In the genomic region with DNA sequence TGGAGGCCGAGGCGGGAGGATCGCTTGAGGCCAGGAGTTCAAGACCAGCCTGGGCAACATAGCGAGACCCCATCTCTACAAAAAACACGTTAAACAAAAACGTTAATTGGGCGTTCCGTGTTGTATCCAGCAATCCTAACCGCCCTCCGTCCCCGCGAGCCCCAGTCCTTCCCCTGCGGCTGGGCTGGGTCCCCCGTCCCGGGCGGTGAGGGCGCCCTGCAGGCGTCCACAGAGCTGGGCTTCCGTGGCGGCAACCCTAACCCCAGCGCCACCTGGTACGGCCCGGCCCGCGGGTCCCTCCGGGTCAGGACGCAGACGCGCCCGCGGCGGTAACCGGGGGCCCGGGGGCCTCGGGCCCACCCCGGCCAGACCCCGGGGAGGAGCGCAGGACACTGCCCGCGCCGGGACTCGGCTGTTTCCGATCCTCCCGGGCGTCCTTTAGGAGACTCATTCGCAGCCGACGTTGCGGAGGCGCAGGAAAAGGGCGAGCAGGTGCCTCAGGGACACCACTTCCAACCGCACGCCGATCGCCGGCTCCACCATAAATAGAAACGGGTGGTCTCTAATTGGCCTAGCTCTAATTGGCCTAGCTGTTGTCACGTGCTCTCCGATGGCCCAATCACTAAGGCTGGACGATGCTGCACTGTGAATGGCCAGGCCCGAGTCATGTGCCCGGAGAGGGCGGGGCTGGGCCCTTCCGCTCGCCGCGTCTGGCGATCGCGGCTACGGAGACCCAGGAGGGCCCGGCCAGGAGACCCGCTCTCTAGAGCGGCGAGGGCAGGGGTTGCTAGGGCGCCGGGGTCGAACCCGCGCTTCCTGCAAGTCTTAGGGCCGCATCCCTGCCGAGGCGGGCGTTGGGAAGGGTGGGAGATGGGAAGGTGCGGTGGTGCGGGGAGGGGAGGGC, we compare ENCODE assay signal across 1 cellular context.
TF ChIP-seq lines count a peak whose summit lies in the region.

No MANE protein-coding gene starts in this region.

TF ChIP-seq in HepG2, 621 proteins besides CTCF, POLR2A, EP300 and RAD21 (continued from another document and continues in another):
- no peak for TF ChIP-seq IKZF4 (CRISPR knock-in tag; IDR thresholded peaks at IDR 0.05; ENCODE audit: borderline replicate concordance, low read depth, not compliant biosample characterization)
- peak; percentile 78; the same call in 1 of the 2 replicates for TF ChIP-seq ZBTB38 (CRISPR knock-in tag; IDR thresholded peaks at IDR 0.05)
- TF ChIP-seq, protein P1, sequence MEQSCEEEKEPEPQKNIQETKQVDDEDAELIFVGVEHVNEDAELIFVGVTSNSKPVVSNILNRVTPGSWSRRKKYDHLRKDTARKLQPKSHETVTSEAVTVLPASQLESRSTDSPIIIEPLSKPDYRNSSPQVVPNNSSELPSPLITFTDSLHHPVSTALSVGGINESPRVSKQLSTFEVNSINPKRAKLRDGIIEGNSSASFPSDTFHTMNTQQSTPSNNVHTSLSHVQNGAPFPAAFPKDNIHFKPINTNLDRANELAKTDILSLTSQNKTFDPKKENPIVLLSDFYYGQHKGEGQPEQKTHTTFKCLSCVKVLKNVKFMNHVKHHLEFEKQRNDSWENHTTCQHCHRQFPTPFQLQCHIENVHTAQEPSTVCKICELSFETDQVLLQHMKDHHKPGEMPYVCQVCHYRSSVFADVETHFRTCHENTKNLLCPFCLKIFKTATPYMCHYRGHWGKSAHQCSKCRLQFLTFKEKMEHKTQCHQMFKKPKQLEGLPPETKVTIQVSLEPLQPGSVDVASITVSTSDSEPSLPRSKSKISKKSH (CRISPR knock-in tag; IDR thresholded peaks at IDR 0.05; ENCODE audit: borderline replicate concordance) = peak; percentile 61
- TF ChIP-seq ZNF792 (CRISPR knock-in tag; IDR thresholded peaks at IDR 0.05) = peak; percentile 36; the same call in 1 of the 2 replicates
- TF ChIP-seq ZFP36L2 (CRISPR knock-in tag; IDR thresholded peaks at IDR 0.05) = peak; percentile 52; the same call in 1 of the 2 replicates
- no peak for TF ChIP-seq NR2F6 (IDR thresholded peaks at IDR 0.05)
- TF ChIP-seq NR2F6 (CRISPR knock-in tag; IDR thresholded peaks at IDR 0.05) = peak; percentile 27; the same call in 1 of the 2 replicates
- no peak for TF ChIP-seq ZFAT (CRISPR knock-in tag; conservative IDR thresholded peaks at IDR 0.05)
- peak; percentile 98 for TF ChIP-seq THYN1 (CRISPR knock-in tag; IDR thresholded peaks at IDR 0.05; ENCODE audit: borderline replicate concordance, low read depth)
- peak; percentile 73; the same call in 1 of the 2 replicates for TF ChIP-seq SATB2 (CRISPR knock-in tag; IDR thresholded peaks at IDR 0.05)
- TF ChIP-seq CCDC6 (CRISPR knock-in tag; IDR thresholded peaks at IDR 0.05) = no peak
- TF ChIP-seq DNMT3B (CRISPR knock-in tag; conservative IDR thresholded peaks at IDR 0.05) = peak; percentile 59; the same call in 1 of the 2 replicates
- TF ChIP-seq SP140L (CRISPR knock-in tag; IDR thresholded peaks at IDR 0.05; ENCODE audit: borderline replicate concordance) = 0 out of 2 replicates have a peak, but pooled peaks have one; percentile 73
- TF ChIP-seq, protein P2, sequence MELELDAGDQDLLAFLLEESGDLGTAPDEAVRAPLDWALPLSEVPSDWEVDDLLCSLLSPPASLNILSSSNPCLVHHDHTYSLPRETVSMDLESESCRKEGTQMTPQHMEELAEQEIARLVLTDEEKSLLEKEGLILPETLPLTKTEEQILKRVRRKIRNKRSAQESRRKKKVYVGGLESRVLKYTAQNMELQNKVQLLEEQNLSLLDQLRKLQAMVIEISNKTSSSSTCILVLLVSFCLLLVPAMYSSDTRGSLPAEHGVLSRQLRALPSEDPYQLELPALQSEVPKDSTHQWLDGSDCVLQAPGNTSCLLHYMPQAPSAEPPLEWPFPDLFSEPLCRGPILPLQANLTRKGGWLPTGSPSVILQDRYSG (CRISPR knock-in tag; IDR thresholded peaks at IDR 0.05) = no peak
- TF ChIP-seq ZNF501 (CRISPR knock-in tag; IDR thresholded peaks at IDR 0.05) = peak; percentile 87; the same call in 1 of the 2 replicates
- TF ChIP-seq ZNF451 (CRISPR knock-in tag; IDR thresholded peaks at IDR 0.05) = no peak
- TF ChIP-seq, protein P3, sequence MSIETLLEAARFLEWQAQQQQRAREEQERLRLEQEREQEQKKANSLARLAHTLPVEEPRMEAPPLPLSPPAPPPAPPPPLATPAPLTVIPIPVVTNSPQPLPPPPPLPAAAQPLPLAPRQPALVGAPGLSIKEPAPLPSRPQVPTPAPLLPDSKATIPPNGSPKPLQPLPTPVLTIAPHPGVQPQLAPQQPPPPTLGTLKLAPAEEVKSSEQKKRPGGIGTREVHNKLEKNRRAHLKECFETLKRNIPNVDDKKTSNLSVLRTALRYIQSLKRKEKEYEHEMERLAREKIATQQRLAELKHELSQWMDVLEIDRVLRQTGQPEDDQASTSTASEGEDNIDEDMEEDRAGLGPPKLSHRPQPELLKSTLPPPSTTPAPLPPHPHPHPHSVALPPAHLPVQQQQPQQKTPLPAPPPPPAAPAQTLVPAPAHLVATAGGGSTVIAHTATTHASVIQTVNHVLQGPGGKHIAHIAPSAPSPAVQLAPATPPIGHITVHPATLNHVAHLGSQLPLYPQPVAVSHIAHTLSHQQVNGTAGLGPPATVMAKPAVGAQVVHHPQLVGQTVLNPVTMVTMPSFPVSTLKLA (IDR thresholded peaks at IDR 0.05) = peak; percentile 82
- TF ChIP-seq SOX5 (CRISPR knock-in tag; IDR thresholded peaks at IDR 0.05; ENCODE audit: borderline replicate concordance) = 0 out of 2 replicates have a peak, but pooled peaks have one; percentile 25
- TF ChIP-seq CENPX (CRISPR knock-in tag; IDR thresholded peaks at IDR 0.05) = no peak
- peak; percentile 34 for TF ChIP-seq NCOA2 (CRISPR knock-in tag; IDR thresholded peaks at IDR 0.05)
- TF ChIP-seq, protein P4, sequence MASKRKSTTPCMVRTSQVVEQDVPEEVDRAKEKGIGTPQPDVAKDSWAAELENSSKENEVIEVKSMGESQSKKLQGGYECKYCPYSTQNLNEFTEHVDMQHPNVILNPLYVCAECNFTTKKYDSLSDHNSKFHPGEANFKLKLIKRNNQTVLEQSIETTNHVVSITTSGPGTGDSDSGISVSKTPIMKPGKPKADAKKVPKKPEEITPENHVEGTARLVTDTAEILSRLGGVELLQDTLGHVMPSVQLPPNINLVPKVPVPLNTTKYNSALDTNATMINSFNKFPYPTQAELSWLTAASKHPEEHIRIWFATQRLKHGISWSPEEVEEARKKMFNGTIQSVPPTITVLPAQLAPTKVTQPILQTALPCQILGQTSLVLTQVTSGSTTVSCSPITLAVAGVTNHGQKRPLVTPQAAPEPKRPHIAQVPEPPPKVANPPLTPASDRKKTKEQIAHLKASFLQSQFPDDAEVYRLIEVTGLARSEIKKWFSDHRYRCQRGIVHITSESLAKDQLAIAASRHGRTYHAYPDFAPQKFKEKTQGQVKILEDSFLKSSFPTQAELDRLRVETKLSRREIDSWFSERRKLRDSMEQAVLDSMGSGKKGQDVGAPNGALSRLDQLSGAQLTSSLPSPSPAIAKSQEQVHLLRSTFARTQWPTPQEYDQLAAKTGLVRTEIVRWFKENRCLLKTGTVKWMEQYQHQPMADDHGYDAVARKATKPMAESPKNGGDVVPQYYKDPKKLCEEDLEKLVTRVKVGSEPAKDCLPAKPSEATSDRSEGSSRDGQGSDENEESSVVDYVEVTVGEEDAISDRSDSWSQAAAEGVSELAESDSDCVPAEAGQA (IDR thresholded peaks at IDR 0.05; ENCODE audit: low read depth) = peak; percentile 41; the same call in 1 of the 2 replicates
- TF ChIP-seq, protein P4 (CRISPR knock-in tag; IDR thresholded peaks at IDR 0.05; ENCODE audit: borderline replicate concordance) = 0 out of 2 replicates have a peak, but pooled peaks have one; percentile 33
- peak; percentile 94 for TF ChIP-seq TMF1 (CRISPR knock-in tag; IDR thresholded peaks at IDR 0.05; ENCODE audit: low read depth)
- no peak for TF ChIP-seq ZNF496 (CRISPR knock-in tag; IDR thresholded peaks at IDR 0.05; ENCODE audit: insufficient replicate concordance)
- TF ChIP-seq SCMH1 (CRISPR knock-in tag; IDR thresholded peaks at IDR 0.05; ENCODE audit: borderline replicate concordance) = no peak
- peak; percentile 34; the same call in 1 of the 2 replicates for TF ChIP-seq ZNF766 (CRISPR knock-in tag; IDR thresholded peaks at IDR 0.05; ENCODE audit: borderline replicate concordance)
- TF ChIP-seq MED13 (CRISPR knock-in tag; IDR thresholded peaks at IDR 0.05) = peak; percentile 58; the same call in 1 of the 2 replicates
- TF ChIP-seq, protein P5, sequence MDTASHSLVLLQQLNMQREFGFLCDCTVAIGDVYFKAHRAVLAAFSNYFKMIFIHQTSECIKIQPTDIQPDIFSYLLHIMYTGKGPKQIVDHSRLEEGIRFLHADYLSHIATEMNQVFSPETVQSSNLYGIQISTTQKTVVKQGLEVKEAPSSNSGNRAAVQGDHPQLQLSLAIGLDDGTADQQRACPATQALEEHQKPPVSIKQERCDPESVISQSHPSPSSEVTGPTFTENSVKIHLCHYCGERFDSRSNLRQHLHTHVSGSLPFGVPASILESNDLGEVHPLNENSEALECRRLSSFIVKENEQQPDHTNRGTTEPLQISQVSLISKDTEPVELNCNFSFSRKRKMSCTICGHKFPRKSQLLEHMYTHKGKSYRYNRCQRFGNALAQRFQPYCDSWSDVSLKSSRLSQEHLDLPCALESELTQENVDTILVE (CRISPR knock-in tag; IDR thresholded peaks at IDR 0.05) = no peak
- peak; percentile 69 for TF ChIP-seq MEIS1 (CRISPR knock-in tag; IDR thresholded peaks at IDR 0.05; ENCODE audit: borderline replicate concordance)
- TF ChIP-seq SMAD3 (CRISPR knock-in tag; IDR thresholded peaks at IDR 0.05) = peak; percentile 79
- no peak for TF ChIP-seq ATM (IDR thresholded peaks at IDR 0.05; ENCODE audit: borderline replicate concordance)
- TF ChIP-seq PCBP2 (optimal IDR thresholded peaks at IDR 0.05; ENCODE audit: low read depth, low read length, poor library complexity, severe bottlenecking) = no peak
- TF ChIP-seq ZNF33A (CRISPR knock-in tag; IDR thresholded peaks at IDR 0.05; ENCODE audit: borderline replicate concordance) = no peak
- peak; percentile 38; the same call in 1 of the 2 replicates for TF ChIP-seq JUN (CRISPR knock-in tag; IDR thresholded peaks at IDR 0.05)
- TF ChIP-seq JARID2 (CRISPR knock-in tag; IDR thresholded peaks at IDR 0.05; ENCODE audit: insufficient replicate concordance) = peak; percentile 89
- peak; percentile 57; the same call in 1 of the 2 replicates for TF ChIP-seq PPARG (CRISPR knock-in tag; conservative IDR thresholded peaks at IDR 0.05)
- TF ChIP-seq, protein P6, sequence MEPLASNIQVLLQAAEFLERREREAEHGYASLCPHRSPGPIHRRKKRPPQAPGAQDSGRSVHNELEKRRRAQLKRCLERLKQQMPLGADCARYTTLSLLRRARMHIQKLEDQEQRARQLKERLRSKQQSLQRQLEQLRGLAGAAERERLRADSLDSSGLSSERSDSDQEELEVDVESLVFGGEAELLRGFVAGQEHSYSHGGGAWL (CRISPR knock-in tag; IDR thresholded peaks at IDR 0.05) = peak; percentile 49; the same call in 1 of the 2 replicates
- no peak for TF ChIP-seq SNAI1 (CRISPR knock-in tag; IDR thresholded peaks at IDR 0.05; ENCODE audit: borderline replicate concordance)
- no peak for TF ChIP-seq HNF4G (IDR thresholded peaks at IDR 0.05; ENCODE audit: borderline replicate concordance, low read depth, low read length)
- peak; percentile 60; the same call in 1 of the 2 replicates for TF ChIP-seq HNF4G (CRISPR knock-in tag; IDR thresholded peaks at IDR 0.05; ENCODE audit: borderline replicate concordance, low read depth)
- TF ChIP-seq, protein P7, sequence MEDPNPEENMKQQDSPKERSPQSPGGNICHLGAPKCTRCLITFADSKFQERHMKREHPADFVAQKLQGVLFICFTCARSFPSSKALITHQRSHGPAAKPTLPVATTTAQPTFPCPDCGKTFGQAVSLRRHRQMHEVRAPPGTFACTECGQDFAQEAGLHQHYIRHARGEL (CRISPR knock-in tag; IDR thresholded peaks at IDR 0.05) = no peak
- no peak for TF ChIP-seq ADNP (CRISPR knock-in tag; IDR thresholded peaks at IDR 0.05)
- TF ChIP-seq SIN3B (IDR thresholded peaks at IDR 0.05; ENCODE audit: low read length) = peak; percentile 60
- peak; percentile 43 for TF ChIP-seq GFI1 (CRISPR knock-in tag; IDR thresholded peaks at IDR 0.05; ENCODE audit: borderline replicate concordance)
- TF ChIP-seq CHD2 (IDR thresholded peaks at IDR 0.05; ENCODE audit: low read depth, low read length) = peak; percentile 43; the same call in 1 of the 2 replicates
- TF ChIP-seq, protein P8, sequence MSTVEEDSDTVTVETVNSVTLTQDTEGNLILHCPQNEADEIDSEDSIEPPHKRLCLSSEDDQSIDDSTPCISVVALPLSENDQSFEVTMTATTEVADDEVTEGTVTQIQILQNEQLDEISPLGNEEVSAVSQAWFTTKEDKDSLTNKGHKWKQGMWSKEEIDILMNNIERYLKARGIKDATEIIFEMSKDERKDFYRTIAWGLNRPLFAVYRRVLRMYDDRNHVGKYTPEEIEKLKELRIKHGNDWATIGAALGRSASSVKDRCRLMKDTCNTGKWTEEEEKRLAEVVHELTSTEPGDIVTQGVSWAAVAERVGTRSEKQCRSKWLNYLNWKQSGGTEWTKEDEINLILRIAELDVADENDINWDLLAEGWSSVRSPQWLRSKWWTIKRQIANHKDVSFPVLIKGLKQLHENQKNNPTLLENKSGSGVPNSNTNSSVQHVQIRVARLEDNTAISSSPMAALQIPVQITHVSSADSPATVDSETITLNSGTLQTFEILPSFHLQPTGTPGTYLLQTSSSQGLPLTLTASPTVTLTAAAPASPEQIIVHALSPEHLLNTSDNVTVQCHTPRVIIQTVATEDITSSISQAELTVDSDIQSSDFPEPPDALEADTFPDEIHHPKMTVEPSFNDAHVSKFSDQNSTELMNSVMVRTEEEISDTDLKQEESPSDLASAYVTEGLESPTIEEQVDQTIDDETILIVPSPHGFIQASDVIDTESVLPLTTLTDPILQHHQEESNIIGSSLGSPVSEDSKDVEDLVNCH (CRISPR knock-in tag; IDR thresholded peaks at IDR 0.05) = no peak
- TF ChIP-seq ETV6 (CRISPR knock-in tag; conservative IDR thresholded peaks at IDR 0.05) = no peak; the same call in none of the 2 replicates
